ENCODE assay signal across 1 cellular context in genomic region chr20:42483694-42484303, GRCh38.
TF ChIP-seq lines count a peak whose summit lies in the region.

No MANE protein-coding gene starts in this region.

TF ChIP-seq in GM23338, 12 proteins besides CTCF, POLR2A, EP300 and RAD21 (continued from another document):
- TF ChIP-seq, protein P1, sequence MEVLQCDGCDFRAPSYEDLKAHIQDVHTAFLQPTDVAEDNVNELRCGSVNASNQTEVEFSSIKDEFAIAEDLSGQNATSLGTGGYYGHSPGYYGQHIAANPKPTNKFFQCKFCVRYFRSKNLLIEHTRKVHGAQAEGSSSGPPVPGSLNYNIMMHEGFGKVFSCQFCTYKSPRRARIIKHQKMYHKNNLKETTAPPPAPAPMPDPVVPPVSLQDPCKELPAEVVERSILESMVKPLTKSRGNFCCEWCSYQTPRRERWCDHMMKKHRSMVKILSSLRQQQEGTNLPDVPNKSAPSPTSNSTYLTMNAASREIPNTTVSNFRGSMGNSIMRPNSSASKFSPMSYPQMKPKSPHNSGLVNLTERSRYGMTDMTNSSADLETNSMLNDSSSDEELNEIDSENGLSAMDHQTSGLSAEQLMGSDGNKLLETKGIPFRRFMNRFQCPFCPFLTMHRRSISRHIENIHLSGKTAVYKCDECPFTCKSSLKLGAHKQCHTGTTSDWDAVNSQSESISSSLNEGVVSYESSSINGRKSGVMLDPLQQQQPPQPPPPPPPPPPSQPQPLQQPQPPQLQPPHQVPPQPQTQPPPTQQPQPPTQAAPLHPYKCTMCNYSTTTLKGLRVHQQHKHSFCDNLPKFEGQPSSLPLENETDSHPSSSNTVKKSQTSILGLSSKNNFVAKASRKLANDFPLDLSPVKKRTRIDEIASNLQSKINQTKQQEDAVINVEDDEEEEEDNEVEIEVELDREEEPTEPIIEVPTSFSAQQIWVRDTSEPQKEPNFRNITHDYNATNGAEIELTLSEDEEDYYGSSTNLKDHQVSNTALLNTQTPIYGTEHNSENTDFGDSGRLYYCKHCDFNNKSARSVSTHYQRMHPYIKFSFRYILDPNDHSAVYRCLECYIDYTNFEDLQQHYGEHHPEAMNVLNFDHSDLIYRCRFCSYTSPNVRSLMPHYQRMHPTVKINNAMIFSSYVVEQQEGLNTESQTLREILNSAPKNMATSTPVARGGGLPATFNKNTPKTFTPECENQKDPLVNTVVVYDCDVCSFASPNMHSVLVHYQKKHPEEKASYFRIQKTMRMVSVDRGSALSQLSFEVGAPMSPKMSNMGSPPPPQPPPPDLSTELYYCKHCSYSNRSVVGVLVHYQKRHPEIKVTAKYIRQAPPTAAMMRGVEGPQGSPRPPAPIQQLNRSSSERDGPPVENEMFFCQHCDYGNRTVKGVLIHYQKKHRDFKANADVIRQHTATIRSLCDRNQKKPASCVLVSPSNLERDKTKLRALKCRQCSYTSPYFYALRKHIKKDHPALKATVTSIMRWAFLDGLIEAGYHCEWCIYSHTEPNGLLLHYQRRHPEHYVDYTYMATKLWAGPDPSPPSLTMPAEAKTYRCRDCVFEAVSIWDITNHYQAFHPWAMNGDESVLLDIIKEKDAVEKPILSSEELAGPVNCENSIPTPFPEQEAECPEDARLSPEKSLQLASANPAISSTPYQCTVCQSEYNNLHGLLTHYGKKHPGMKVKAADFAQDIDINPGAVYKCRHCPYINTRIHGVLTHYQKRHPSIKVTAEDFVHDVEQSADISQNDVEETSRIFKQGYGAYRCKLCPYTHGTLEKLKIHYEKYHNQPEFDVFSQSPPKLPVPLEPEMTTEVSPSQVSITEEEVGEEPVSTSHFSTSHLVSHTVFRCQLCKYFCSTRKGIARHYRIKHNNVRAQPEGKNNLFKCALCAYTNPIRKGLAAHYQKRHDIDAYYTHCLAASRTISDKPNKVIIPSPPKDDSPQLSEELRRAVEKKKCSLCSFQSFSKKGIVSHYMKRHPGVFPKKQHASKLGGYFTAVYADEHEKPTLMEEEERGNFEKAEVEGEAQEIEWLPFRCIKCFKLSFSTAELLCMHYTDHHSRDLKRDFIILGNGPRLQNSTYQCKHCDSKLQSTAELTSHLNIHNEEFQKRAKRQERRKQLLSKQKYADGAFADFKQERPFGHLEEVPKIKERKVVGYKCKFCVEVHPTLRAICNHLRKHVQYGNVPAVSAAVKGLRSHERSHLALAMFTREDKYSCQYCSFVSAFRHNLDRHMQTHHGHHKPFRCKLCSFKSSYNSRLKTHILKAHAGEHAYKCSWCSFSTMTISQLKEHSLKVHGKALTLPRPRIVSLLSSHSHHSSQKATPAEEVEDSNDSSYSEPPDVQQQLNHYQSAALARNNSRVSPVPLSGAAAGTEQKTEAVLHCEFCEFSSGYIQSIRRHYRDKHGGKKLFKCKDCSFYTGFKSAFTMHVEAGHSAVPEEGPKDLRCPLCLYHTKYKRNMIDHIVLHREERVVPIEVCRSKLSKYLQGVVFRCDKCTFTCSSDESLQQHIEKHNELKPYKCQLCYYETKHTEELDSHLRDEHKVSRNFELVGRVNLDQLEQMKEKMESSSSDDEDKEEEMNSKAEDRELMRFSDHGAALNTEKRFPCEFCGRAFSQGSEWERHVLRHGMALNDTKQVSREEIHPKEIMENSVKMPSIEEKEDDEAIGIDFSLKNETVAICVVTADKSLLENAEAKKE (CRISPR knock-in tag; IDR thresholded peaks at IDR 0.05) = no peak
- TF ChIP-seq JUNB (IDR thresholded peaks at IDR 0.05; ENCODE audit: unreplicated experiment) (no peak), REST (IDR thresholded peaks at IDR 0.05; ENCODE audit: unreplicated experiment) (no peak), ZNF114 (CRISPR knock-in tag; IDR thresholded peaks at IDR 0.05) (no peak), CREB1 (CRISPR knock-in tag; IDR thresholded peaks at IDR 0.05; ENCODE audit: low read depth) (no peak)
